In the genomic region with DNA sequence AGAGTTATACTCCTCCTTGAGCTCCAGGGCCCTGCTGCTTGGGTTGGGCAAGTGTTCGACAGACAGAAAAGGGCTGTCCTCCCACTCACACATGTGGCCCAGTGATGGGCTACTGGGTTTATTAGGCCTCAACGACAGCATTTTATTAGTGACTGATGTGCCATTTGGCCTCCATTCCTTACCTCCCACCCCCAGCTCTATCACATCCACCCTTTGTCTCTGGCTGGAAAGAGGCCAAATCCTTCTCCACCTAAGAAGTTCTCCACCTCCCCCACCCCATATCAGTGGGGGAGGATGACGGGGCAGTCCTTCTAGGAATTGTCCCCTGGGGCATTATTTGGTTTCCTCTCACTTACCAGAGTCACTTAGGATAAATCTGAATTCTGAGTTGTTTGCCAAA, we compare ENCODE assay signal across 27 cellular contexts. TPM values are rescaled to one million over a fixed set of nuclear protein-coding genes. Genes with fewer than 3 reads are reported as not detected.
"Had no signal": no experiment of that assay in that cellular context is flagged by ENCODE, and none has a peak within 500 bp of the region (broad histone marks: within the 10 kb centered on the region; RNA-seq: fewer than 3 reads in every experiment).

No MANE protein-coding gene starts in this region.

- H3K4me1 ChIP-seq: heart right ventricle, left lung, prostate gland, right atrium auricular region, stomach, testis, tibial artery had no signal

- H3K27me3 ChIP-seq: esophagus squamous epithelium, left lung, right atrium auricular region, stomach, testis had no signal

- DNase-seq: dermis blood vessel endothelial cell; effector memory CD4-positive, alpha-beta T cell; esophagus squamous epithelium; foreskin melanocyte; glutamatergic neuron; heart right ventricle; hippocampal formation; left cardiac atrium; left lung; mesenchymal stem cell; midbrain; naive thymus-derived CD4-positive, alpha-beta T cell; nephron progenitor cell; nucleus accumbens; stimulated activated CD4-positive, alpha-beta T cell treated with anti-CD3 and anti-CD28 coated beads, Interleukin-12 subunit alpha, Interleukin-12 subunit beta, amount 100 ng/mL, for 4 hours; stimulated activated CD4-positive, alpha-beta T cell treated with anti-CD3 and anti-CD28 coated beads, Interleukin-1b, Interleukin-23, amount 100 ng/mL, for 48 hours; stimulated activated CD4-positive, alpha-beta T cell treated with anti-CD3 and anti-CD28 coated beads, Interleukin-4, amount 100 ng/mL, for 1 hour; stimulated activated naive CD4-positive, alpha-beta T cell treated with Interleukin-2 at 50 U/mL for 16 hours; stomach; testis; tibial artery had no signal

- H3K27ac ChIP-seq: coronary artery, esophagus squamous epithelium, heart right ventricle, left lung, prostate gland, right atrium auricular region, stomach, testis, tibial artery had no signal

- H3K4me3 ChIP-seq: coronary artery, esophagus squamous epithelium, heart right ventricle, left lung, prostate gland, right atrium auricular region, smooth muscle cell, stomach, testis, tibial artery had no signal

- H3K4me2 ChIP-seq: smooth muscle cell had no signal

- H3K36me3 ChIP-seq: esophagus squamous epithelium, heart right ventricle, left lung, prostate gland, right atrium auricular region, stomach, tibial artery had no signal

- H3K9me3 ChIP-seq: esophagus squamous epithelium, heart right ventricle, left lung, prostate gland, right atrium auricular region, stomach, testis, tibial artery had no signal

- ATAC-seq: heart right ventricle; left cardiac atrium; left lung; naive thymus-derived CD4-positive, alpha-beta T cell; sciatic nerve; stimulated activated effector memory CD8-positive, alpha-beta T cell treated with anti-CD3 and anti-CD28 coated beads, Interleukin-12 subunit alpha, Interleukin-12 subunit beta, amount 100 ng/mL, for 72 hours had no signal

RNA-seq across cellular contexts. Expression of a gene that starts 57.1 kb away (rescaled TPM):
- polyA plus RNA-seq: naive thymus-derived CD4-positive, alpha-beta T cell had no signal
